10 cellular contexts compared by ENCODE assay signal in genomic region chr7:102914585-102914984, GRCh38. TPM values are rescaled to one million over a fixed set of nuclear protein-coding genes. Genes with fewer than 3 reads are reported as not detected.
DNase-seq lines count a peak whose midpoint lies in the region; ATAC-seq, FAIRE-seq and TF ChIP-seq lines count a peak whose summit lies in the region.
"Had no signal": no experiment of that assay in that cellular context is flagged by ENCODE, and none has a peak within 500 bp of the region (broad histone marks: within the 10 kb centered on the region; RNA-seq: fewer than 3 reads in every experiment).

No MANE protein-coding gene starts in this region.

- peaks cover 22% of the 10 kb centered on the region for H3K36me3 Mint-ChIP-seq in stimulated activated memory B cell treated with anti-CD40 and anti-IgM and Interleukin-4, amounts not matched to agents 10 μg/mL and 1 μg/mL and 100 μg/mL, for 72 hours

- FAIRE-seq in pancreas (lab: Jason Lieb, UNC), result no peak

- no peaks in the 10 kb centered on the region for H3K27me3 Mint-ChIP-seq in stimulated activated memory B cell treated with anti-CD40 and anti-IgM and Interleukin-4, amounts not matched to agents 10 μg/mL and 1 μg/mL and 100 μg/mL, for 72 hours
- H3K27me3 Mint-ChIP-seq: activated naive CD8-positive, alpha-beta T cell had no signal

- 54 to 78% (median 64%) methylated on average over 8 of the region's 8 CpGs for WGBS in heart left ventricle, 4 donors
- 74 to 87% methylated on average over 8 of the region's 8 CpGs for WGBS in pancreas, 2 donors

- H3K27ac Mint-ChIP-seq in stimulated activated memory B cell treated with anti-CD40 and anti-IgM and Interleukin-4, amounts not matched to agents 10 μg/mL and 1 μg/mL and 100 μg/mL, for 72 hours, result no peak overlapping the region
- H3K27ac Mint-ChIP-seq: activated naive CD8-positive, alpha-beta T cell had no signal

- H3K27me3 ChIP-seq in WERI-Rb-1 (ENCODE audit: insufficient read depth, low read depth, severe bottlenecking), result no peaks in the 10 kb centered on the region
- no peaks in the 10 kb centered on the region for H3K27me3 ChIP-seq in heart left ventricle
- no peaks in the 10 kb centered on the region for H3K27me3 ChIP-seq in pancreas
- H3K27me3 ChIP-seq: SJSA1 had no signal

- intact Hi-C loops in heart left ventricle (cut with DNase I), result loop anchor here in 1 of 10 donors (10.0 kb wide), 1 partner anchor 80 kb away; no protein-coding TSS in a partner anchor
- intact Hi-C loops in pancreas (cut with DNase I), result no loop called here

- peak; percentile 31 for DNase-seq in AG08395 (ENCODE audit: low spot score)
- DNase-seq in WERI-Rb-1, result peak; percentile 85
- DNase-seq in heart left ventricle, result peak; percentile 67 to 81 (median 72)
- DNase-seq in pancreas, result no peak
- DNase-seq in hypothalamus (lab: John Stamatoyannopoulos, UW), result no peak
- no peak for DNase-seq in islet precursor cell

- H3K9me3 Mint-ChIP-seq in stimulated activated memory B cell treated with anti-CD40 and anti-IgM and Interleukin-4, amounts not matched to agents 10 μg/mL and 1 μg/mL and 100 μg/mL, for 72 hours, result no peaks in the 10 kb centered on the region

- H3K4me3 ChIP-seq in WERI-Rb-1 (ENCODE audit: low read depth, low read length) (peak overlapping the region; percentile 41), heart left ventricle (peak overlapping the region in 9 of 12 donors; percentile 21 to 63 (median 44)), pancreas (no peak overlapping the region)
- H3K4me3 ChIP-seq: SJSA1 had no signal

- H3K4me1 Mint-ChIP-seq in stimulated activated memory B cell treated with anti-CD40 and anti-IgM and Interleukin-4, amounts not matched to agents 10 μg/mL and 1 μg/mL and 100 μg/mL, for 72 hours, result no peaks in the 10 kb centered on the region

- peak overlapping the region; percentile 73 for H3K27ac ChIP-seq in WERI-Rb-1
- H3K27ac ChIP-seq in heart left ventricle, result peak overlapping the region in 10 of 12 donors; percentile 16 to 66 (median 58)
- no peak overlapping the region for H3K27ac ChIP-seq in pancreas
- H3K27ac ChIP-seq: SJSA1 had no signal

- TF ChIP-seq CTCF in WERI-Rb-1 (IDR thresholded peaks at IDR 0.05; ENCODE audit: low read depth, low read length), result no peak
- TF ChIP-seq CTCF in heart left ventricle (IDR thresholded peaks at IDR 0.05), result no peak
- no peak for TF ChIP-seq CTCF in pancreas (IDR thresholded peaks at IDR 0.05)

- H3K4me1 ChIP-seq in heart left ventricle (peaks cover 0 to 32% (median 6%) of the 10 kb centered on the region in 12 donors), pancreas (no peaks in the 10 kb centered on the region)

- H3K9me3 ChIP-seq in WERI-Rb-1 (ENCODE audit: severe bottlenecking) (no peaks in the 10 kb centered on the region), heart left ventricle (no peaks in the 10 kb centered on the region), pancreas (no peaks in the 10 kb centered on the region)
- H3K9me3 ChIP-seq: SJSA1 had no signal

- peak; percentile 66 to 97 (median 90) for ATAC-seq in heart left ventricle
- ATAC-seq in pancreas, result peak in 3 of 4 donors; percentile 45 to 69 (median 63)
- ATAC-seq in stimulated activated memory B cell treated with anti-CD40 and anti-IgM and Interleukin-4, amounts not matched to agents 10 μg/mL and 1 μg/mL and 100 μg/mL, for 72 hours, result no peak
- ATAC-seq in HG02759 (IDR thresholded peaks at IDR 0.05; ENCODE audit: unreplicated experiment), result no peak

- no peak overlapping the region for H3K4me3 Mint-ChIP-seq in stimulated activated memory B cell treated with anti-CD40 and anti-IgM and Interleukin-4, amounts not matched to agents 10 μg/mL and 1 μg/mL and 100 μg/mL, for 72 hours
- H3K4me3 Mint-ChIP-seq: activated naive CD8-positive, alpha-beta T cell had no signal

- no peak for TF ChIP-seq POLR2A in heart left ventricle (IDR thresholded peaks at IDR 0.05)

- H3K36me3 ChIP-seq in WERI-Rb-1 (no peaks in the 10 kb centered on the region), heart left ventricle (no peaks in the 10 kb centered on the region), pancreas (no peaks in the 10 kb centered on the region)
- H3K36me3 ChIP-seq: SJSA1 had no signal

RNA-seq across cellular contexts. Expression of gene LRRC17, which starts 1.8 kb away (rescaled TPM):
- total RNA-seq in heart left ventricle (10 to 100 TPM in 1 of 9 donors, 1 to 10 TPM in 6, under 1 TPM in 2; 0.72 to 10.8 (median 4.1) TPM), pancreas (1 to 10 TPM in 5 of 6 donors, under 1 TPM in 1; 0.76 to 2.7 (median 1.8) TPM)
- polyA plus RNA-seq in heart left ventricle (1 to 10 TPM; 1.4 to 2.8 TPM), pancreas (1 to 10 TPM; 1.6 to 2.5 TPM)

Comparison
In these comparisons a context has a peak if more than half of its experiments do, and no peak if none do; other contexts are left out.
1. DNase-seq: peak in AG08395 (single experiment), WERI-Rb-1 (single experiment) and heart left ventricle (5 of 5); none in pancreas (0 of 6), hypothalamus (0 of 51) and islet precursor cell (single experiment).
2. H3K27ac ChIP-seq: peak in WERI-Rb-1 (single experiment) and heart left ventricle (10 of 12); none in pancreas (0 of 4).
3. H3K4me3 ChIP-seq: peak in WERI-Rb-1 (single experiment) and heart left ventricle (9 of 12); none in pancreas (0 of 4).
4. ATAC-seq: peak in heart left ventricle (4 of 4) and pancreas (3 of 4); none in stimulated activated memory B cell treated with anti-CD40 and anti-IgM and Interleukin-4, amounts not matched to agents 10 μg/mL and 1 μg/mL and 100 μg/mL, for 72 hours (single experiment) and HG02759 (single experiment).